8 cellular contexts compared by ENCODE assay signal in genomic region chr1:46303872-46304326, GRCh38. TPM values are rescaled to one million over a fixed set of nuclear protein-coding genes. Genes with fewer than 3 reads are reported as not detected.
DNase-seq lines count a peak whose midpoint lies in the region; ATAC-seq and TF ChIP-seq lines count a peak whose summit lies in the region.

No MANE protein-coding gene starts in this region.

- no peaks in the 10 kb centered on the region for H3K36me3 Mint-ChIP-seq in natural killer cell

- intact Hi-C loops in natural killer cell (cut with micrococcal nuclease): loop anchor here (1.0 to 2.0 kb wide), 3 partner anchors 36 to 57 kb away; partner anchors contain the start of genes NSUN4 and RAD54L

- in situ Hi-C loops in KBM-7 (cut with MboI; ENCODE audit: low pct_unique_long_range_greater_than_20kb, low sequenced_read_pairs): no loop called here

- peak; percentile 41 to 42 for DNase-seq in Kasumi-1 (lab: John Stamatoyannopoulos, UW)
- peak; percentile 34 for DNase-seq in dermis blood vessel endothelial cell
- no peak for DNase-seq in natural killer cell
- no peak for DNase-seq in KBM-7
- no peak for DNase-seq in activated CD8-positive, alpha-beta memory T cell treated with anti-CD3 and anti-CD28 coated beads for 24 hours

- H3K4me1 Mint-ChIP-seq in natural killer cell: peaks cover 39 to 56% of the 10 kb centered on the region in 2 donors

- no peaks in the 10 kb centered on the region for H3K9me3 Mint-ChIP-seq in natural killer cell

- no peaks in the 10 kb centered on the region for H3K27me3 Mint-ChIP-seq in natural killer cell (ENCODE audit: low read depth in 2 of 2)

- ATAC-seq in natural killer cell: no peak
- no peak for ATAC-seq in GM18873 (IDR thresholded peaks at IDR 0.05; ENCODE audit: low FRiP score, unreplicated experiment)
- no peak for ATAC-seq in GM18867 (IDR thresholded peaks at IDR 0.05; ENCODE audit: unreplicated experiment)

- peak overlapping the region; percentile 98 for H3K4me3 Mint-ChIP-seq in natural killer cell

- H3K27ac ChIP-seq in C4-2B: peak overlapping the region; percentile 98

- TF ChIP-seq CTCF in C4-2B (conservative IDR thresholded peaks at IDR 0.05) (no peak), natural killer cell (IDR thresholded peaks at IDR 0.05) (no peak)

- peak overlapping the region; percentile 96 to 99 for H3K27ac Mint-ChIP-seq in natural killer cell

RNA-seq across cellular contexts. Expression of gene UQCRH, which starts 0.4 kb away (rescaled TPM):
- total RNA-seq in dermis blood vessel endothelial cell (236 and 706 TPM in 2 replicates), natural killer cell (100 to 1,000 TPM in 2 of 3 donors, 10 to 100 TPM in 1; 91.1 to 120 (median 107) TPM)

RNA-seq across cellular contexts. Expression of gene LRRC41, which starts 0.5 kb away (rescaled TPM):
- 76.6 and 85.2 TPM in 2 replicates for total RNA-seq in dermis blood vessel endothelial cell
- total RNA-seq in natural killer cell: 10 to 100 TPM; 35.0 to 43.9 (median 35.8) TPM

RNA-seq across cellular contexts. Expression of gene NSUN4, which starts 36.7 kb away (rescaled TPM):
- total RNA-seq in dermis blood vessel endothelial cell (17.5 and 22.5 TPM in 2 replicates), natural killer cell (10 to 100 TPM; 25.9 to 41.0 (median 36.3) TPM)

RNA-seq across cellular contexts. Expression of gene RAD54L, which starts 56.3 kb away (rescaled TPM):
- total RNA-seq in dermis blood vessel endothelial cell (2.0 and 11.2 TPM in 2 replicates), natural killer cell (1 to 10 TPM; 1.8 to 2.3 (median 1.8) TPM)

Comparison
In these comparisons a context has a peak if more than half of its experiments do, and no peak if none do; other contexts are left out.
1. DNase-seq: peak in Kasumi-1 (2 of 2) and dermis blood vessel endothelial cell (single experiment); none in natural killer cell (single experiment), KBM-7 (single experiment) and activated CD8-positive, alpha-beta memory T cell treated with anti-CD3 and anti-CD28 coated beads for 24 hours (single experiment).